In the genomic region with DNA sequence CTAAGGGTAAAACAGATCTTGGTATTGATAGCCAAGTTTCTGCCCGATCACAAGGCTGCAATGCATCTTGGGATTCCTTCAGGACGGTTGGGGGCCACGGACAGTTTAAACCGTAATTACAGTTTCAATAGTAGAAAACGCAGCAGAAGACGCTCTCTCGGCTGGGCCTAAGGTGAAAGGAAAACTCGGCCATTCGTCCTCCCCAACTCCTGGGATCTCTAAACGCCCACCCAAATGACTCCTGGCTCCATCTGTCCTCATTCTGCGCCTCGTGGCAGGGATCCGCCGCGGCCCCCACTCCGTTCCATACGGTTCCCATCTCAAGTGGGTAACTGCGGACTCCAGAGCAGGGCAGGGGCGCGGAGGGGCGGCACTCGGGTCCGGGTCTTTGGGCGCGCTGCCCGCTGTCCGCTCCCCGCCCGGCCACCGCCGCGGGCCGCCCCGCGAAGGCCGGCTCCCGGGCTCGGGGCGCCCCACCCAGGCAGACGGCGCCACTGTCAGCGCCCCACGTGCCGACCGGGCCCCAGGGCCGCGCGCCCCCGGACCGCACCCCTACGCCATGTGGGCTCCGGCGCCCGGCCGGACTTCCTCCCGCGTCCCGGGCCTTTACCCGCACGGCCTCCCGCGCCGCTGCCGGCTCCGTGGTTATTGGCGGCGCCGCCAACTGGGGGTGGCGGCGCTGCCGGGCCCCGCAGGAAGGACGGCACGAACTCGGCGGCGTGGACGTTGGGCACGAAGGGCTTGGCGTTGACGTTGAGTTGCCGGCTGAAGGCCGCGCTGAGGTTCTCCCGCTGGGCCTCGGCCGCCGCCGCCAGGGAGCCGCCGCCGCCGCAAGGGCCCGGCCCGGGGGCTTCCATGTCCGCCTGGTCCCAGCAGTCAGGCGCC, we compare ENCODE assay signal across 8 cellular contexts.
DNase-seq lines count a peak whose midpoint lies in the region; ATAC-seq and TF ChIP-seq lines count a peak whose summit lies in the region.

No MANE protein-coding gene starts in this region.

- H3K36me3 ChIP-seq in GM06990 (ENCODE audit: control insufficient read depth, insufficient read depth, low read length) = no peaks in the 10 kb centered on the region

- ATAC-seq in GM21737 (IDR thresholded peaks at IDR 0.05; ENCODE audit: unreplicated experiment) = peak; percentile 31

- TF ChIP-seq CTCF in GM06990 (IDR thresholded peaks at IDR 0.05; ENCODE audit: insufficient read depth, low read length, poor library complexity, severe bottlenecking) = no peak

- DNase-seq in GM06990 (ENCODE audit: extremely low read depth, insufficient read length) = peak; percentile 63
- DNase-seq in KBM-7 = peak; percentile 55
- DNase-seq in activated CD4-positive, alpha-beta T cell treated with anti-CD3 and anti-CD28 coated beads, Interleukin-2, amount 50 U/mL, for 48 hours = peak; percentile 34 to 47
- DNase-seq in effector CD4-positive, alpha-beta T cell = peak; percentile 11
- peak; percentile 32 for DNase-seq in medulla oblongata (ENCODE audit: extremely low spot score)
- peak; percentile 10 for DNase-seq in stimulated activated CD8-positive, alpha-beta memory T cell treated with anti-CD3 and anti-CD28 coated beads, Interleukin-15, amount 100 ng/mL, for 24 hours (ENCODE audit: low read depth)
- no peak for DNase-seq in OCI-M2 (lab: John Stamatoyannopoulos, UW; ENCODE audit: unreplicated experiment)

- in situ Hi-C loops in KBM-7 (cut with MboI; ENCODE audit: low pct_unique_long_range_greater_than_20kb, low sequenced_read_pairs) = no loop called here

- no peaks in the 10 kb centered on the region for H3K27me3 ChIP-seq in GM06990 (replicated peaks; ENCODE audit: control insufficient read depth, insufficient read depth, low read length)

- peak overlapping the region; percentile 87 for H3K4me3 ChIP-seq in GM06990 (replicated peaks; ENCODE audit: low read depth, low read length)
